In genomic region chr4:27315625-27316024, GRCh38 we compare ENCODE assay signal across 24 cellular contexts.
"Had no signal": no experiment of that assay in that cellular context is flagged by ENCODE, and none has a peak within 500 bp of the region (broad histone marks: within the 10 kb centered on the region; RNA-seq: fewer than 3 reads in every experiment).

No MANE protein-coding gene starts in this region.

- H3K36me3 ChIP-seq: neural progenitor cell, ovary, right lobe of liver, sigmoid colon, stomach, thoracic aorta, thyroid gland, tibial nerve, upper lobe of right lung, uterus had no signal

- H3K27me3 ChIP-seq: neural progenitor cell, ovary, right lobe of liver, sigmoid colon, stomach, thyroid gland, tibial nerve, upper lobe of right lung, uterus had no signal

- H3K4me1 ChIP-seq: parathyroid adenoma, psoas muscle, right lobe of liver, thyroid gland, tibial nerve, upper lobe of right lung, uterus had no signal

- H3K4me3 ChIP-seq: neural progenitor cell, ovary, psoas muscle, right lobe of liver, sigmoid colon, stomach, thoracic aorta, thyroid gland, tibial nerve, upper lobe of right lung, uterus had no signal

- DNase-seq: natural killer cell; occipital lobe; ovary; posterior cingulate gyrus; psoas muscle; right cardiac atrium; right lobe of liver; sigmoid colon; small intestine; stimulated activated CD4-positive, alpha-beta T cell treated with anti-CD3 and anti-CD28 coated beads, Interleukin-15, amount 100 ng/mL, for 24 hours; stimulated activated CD4-positive, alpha-beta T cell treated with anti-CD3 and anti-CD28 coated beads, Interleukin-2, amount 100 ng/mL, for 24 hours; stimulated activated CD4-positive, alpha-beta T cell treated with anti-CD3 and anti-CD28 coated beads, Interleukin-2, amount 100 ng/mL, for 48 hours; stimulated activated CD4-positive, alpha-beta T cell treated with anti-CD3 and anti-CD28 coated beads, Interleukin-4, amount 100 ng/mL, for 24 hours; stimulated activated naive B cell treated with anti-CD40 and anti-IgM and Interleukin-4, amounts not matched to agents 10 μg/mL and 1 μg/mL and 100 μg/mL, for 72 hours; stimulated activated naive CD4-positive, alpha-beta T cell treated with Interleukin-2 at 50 U/mL for 16 hours; stomach; thyroid gland; upper lobe of right lung; uterus had no signal

- ATAC-seq: natural killer cell; psoas muscle; right cardiac atrium; right lobe of liver; stimulated activated effector memory CD8-positive, alpha-beta T cell treated with anti-CD3 and anti-CD28 coated beads, Interleukin-12 subunit alpha, Interleukin-12 subunit beta, amount 100 ng/mL, for 72 hours; stimulated activated naive B cell treated with anti-CD40 and anti-IgM and Interleukin-4, amounts not matched to agents 10 μg/mL and 1 μg/mL and 100 μg/mL, for 72 hours; upper lobe of right lung had no signal

- H3K27ac ChIP-seq: neural progenitor cell, ovary, parathyroid adenoma, psoas muscle, right lobe of liver, sigmoid colon, stomach, thoracic aorta, thyroid gland, tibial nerve, upper lobe of right lung, uterus had no signal

- H3K9me3 ChIP-seq: ovary, psoas muscle, right lobe of liver, sigmoid colon, stomach, thoracic aorta, thyroid gland, tibial nerve, upper lobe of right lung, uterus had no signal

- H3K9ac ChIP-seq: neural progenitor cell, parathyroid adenoma had no signal

- FAIRE-seq: small intestine had no signal
